9 cellular contexts compared by ENCODE assay signal in genomic region chr12:60494249-60494648, GRCh38.
DNase-seq lines count a peak whose midpoint lies in the region; ATAC-seq and TF ChIP-seq lines count a peak whose summit lies in the region.
"Had no signal": no experiment of that assay in that cellular context is flagged by ENCODE, and none has a peak within 500 bp of the region (broad histone marks: within the 10 kb centered on the region; RNA-seq: fewer than 3 reads in every experiment).

No MANE protein-coding gene starts in this region.

- DNase-seq in COR-L47 (lab: John Stamatoyannopoulos, UW) = peak; percentile 40
- DNase-seq in RWPE2 (ENCODE audit: low spot score) = no peak
- DNase-seq in hepatocyte (ENCODE audit: low spot score) = peak; percentile 51
- no peak for DNase-seq in activated CD4-positive, alpha-beta T cell treated with anti-CD3 and anti-CD28 coated beads for 48 hours
- no peak for DNase-seq in effector CD4-positive, alpha-beta T cell
- no peak for DNase-seq in activated CD4-positive, alpha-beta T cell treated with anti-CD3 and anti-CD28 coated beads for 4 hours

- H4K20me1 ChIP-seq in hepatocyte (ENCODE audit: insufficient read depth, poor library complexity, severe bottlenecking) = no peaks in the 10 kb centered on the region

- H3K4me1 ChIP-seq in RWPE2 (ENCODE audit: insufficient read depth, poor library complexity, severe bottlenecking) (no peaks in the 10 kb centered on the region), hepatocyte (ENCODE audit: insufficient read depth) (no peaks in the 10 kb centered on the region)

- H2AFZ ChIP-seq in hepatocyte = no peak overlapping the region

- peak; percentile 77 for TF ChIP-seq CTCF in RWPE2 (IDR thresholded peaks at IDR 0.05; ENCODE audit: poor library complexity, severe bottlenecking)
- peak; percentile 67 for TF ChIP-seq CTCF in hepatocyte (IDR thresholded peaks at IDR 0.05; ENCODE audit: poor library complexity)

- no peaks in the 10 kb centered on the region for H3K79me2 ChIP-seq in hepatocyte

- H3K4me2 ChIP-seq in hepatocyte = no peak overlapping the region

- H3K4me3 ChIP-seq in RWPE2 (ENCODE audit: severe bottlenecking) (no peak overlapping the region), hepatocyte (no peak overlapping the region)
- H3K4me3 ChIP-seq: lung had no signal

- WGBS in hepatocyte (ENCODE audit: low lambda C conversion rate, missing lambda C conversion rate) = 22% methylated on average over 2 of the region's 2 CpGs

- no peak overlapping the region for H3K27ac ChIP-seq in RWPE2 (ENCODE audit: poor library complexity, severe bottlenecking)
- no peak overlapping the region for H3K27ac ChIP-seq in hepatocyte

- H3K36me3 ChIP-seq in RWPE2 (ENCODE audit: low read depth) (no peaks in the 10 kb centered on the region), hepatocyte (replicated peaks; ENCODE audit: insufficient read depth, low read depth) (no peaks in the 10 kb centered on the region)

- no peaks in the 10 kb centered on the region for H3K9me2 ChIP-seq in hepatocyte (replicated peaks; ENCODE audit: insufficient read depth)

- ATAC-seq in HG02885 (IDR thresholded peaks at IDR 0.05; ENCODE audit: poor library complexity, unreplicated experiment) = peak; percentile 69
- no peak; the same call in 2 of the 3 replicates for ATAC-seq in RWPE2 (ENCODE audit: low read depth)
- no peak for ATAC-seq in HG02571 (IDR thresholded peaks at IDR 0.05; ENCODE audit: unreplicated experiment)

- H3K9me3 ChIP-seq in RWPE2 (ENCODE audit: severe bottlenecking) (no peaks in the 10 kb centered on the region), hepatocyte (ENCODE audit: low read depth) (no peaks in the 10 kb centered on the region)

- no peaks in the 10 kb centered on the region for H3K27me3 ChIP-seq in RWPE2 (ENCODE audit: insufficient read depth, poor library complexity, severe bottlenecking)
- no peaks in the 10 kb centered on the region for H3K27me3 ChIP-seq in hepatocyte

Comparison
In these comparisons a context has a peak if more than half of its experiments do, and no peak if none do; other contexts are left out.
1. DNase-seq: peak in COR-L47 (single experiment) and hepatocyte (single experiment); none in RWPE2 (single experiment), activated CD4-positive, alpha-beta T cell treated with anti-CD3 and anti-CD28 coated beads for 48 hours (single experiment), effector CD4-positive, alpha-beta T cell (single experiment) and activated CD4-positive, alpha-beta T cell treated with anti-CD3 and anti-CD28 coated beads for 4 hours (0 of 2).